In the genomic region with DNA sequence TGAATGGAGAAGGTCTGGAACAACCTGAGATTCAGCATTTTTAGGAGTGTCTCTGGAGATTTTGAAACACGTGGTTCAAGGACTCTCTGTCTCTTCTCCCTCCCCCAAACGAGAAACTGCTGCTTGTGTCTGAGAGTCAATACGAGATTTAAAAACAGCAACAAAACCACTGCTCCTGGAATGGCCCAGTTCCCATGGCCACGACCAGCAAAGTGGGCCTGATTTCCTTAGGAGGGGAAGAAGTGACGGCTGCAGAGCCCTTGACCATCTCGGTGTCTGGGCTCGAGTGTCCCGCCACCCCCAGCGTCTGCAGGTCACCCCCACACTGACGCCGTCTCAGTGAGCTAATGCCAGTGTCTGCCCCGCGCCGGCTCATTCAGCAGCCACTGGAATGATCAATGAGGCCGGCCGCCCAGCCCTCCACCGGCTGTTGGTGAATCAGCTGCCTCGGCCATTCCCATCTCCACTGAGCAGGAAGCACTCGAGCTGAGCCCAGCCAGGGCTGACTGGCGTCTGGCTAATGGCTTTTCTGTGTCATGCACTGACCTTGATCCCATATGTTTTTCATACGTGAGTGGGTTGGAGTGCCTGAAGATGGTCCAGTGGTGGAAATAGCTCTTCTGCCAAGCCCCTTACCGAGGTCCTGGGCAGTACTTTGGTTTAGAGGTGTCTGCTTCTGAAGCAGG, we compare ENCODE assay signal across 8 cellular contexts.
DNase-seq lines count a peak whose midpoint lies in the region; ATAC-seq and TF ChIP-seq lines count a peak whose summit lies in the region.

No MANE protein-coding gene starts in this region.

- no peaks in the 10 kb centered on the region for H3K27me3 Mint-ChIP-seq in CD8-positive, alpha-beta T cell (ENCODE audit: low read depth)
- H3K27me3 Mint-ChIP-seq in activated naive CD4-positive, alpha-beta T cell treated with anti-CD3 and anti-CD28 coated beads, Interleukin-2, amount 10 ng/mL, durations not matched to agents 7 days and 5 days, result no peaks in the 10 kb centered on the region

- H3K36me3 Mint-ChIP-seq in CD8-positive, alpha-beta T cell, result peaks cover 48% of the 10 kb centered on the region
- H3K36me3 Mint-ChIP-seq in activated naive CD4-positive, alpha-beta T cell treated with anti-CD3 and anti-CD28 coated beads, Interleukin-2, amount 10 ng/mL, durations not matched to agents 7 days and 5 days, result peaks cover 6% of the 10 kb centered on the region

- no TSS peak for BruUV-seq in Panc1 (replicated peaks; lab: Mats Ljungman, UMichigan)

- H3K36me3 ChIP-seq in H7 (replicated peaks; ENCODE audit: control insufficient read depth, insufficient read depth, low read length) (no peaks in the 10 kb centered on the region), Panc1 (ENCODE audit: control insufficient read depth, insufficient read depth, low read length) (no peaks in the 10 kb centered on the region), esophagus squamous epithelium (peaks cover 0 to 7% (median 0%) of the 10 kb centered on the region in 3 donors)
- no peaks in the 10 kb centered on the region for H3K36me3 ChIP-seq in CD8-positive, alpha-beta T cell (ENCODE audit: insufficient read depth, low read length)

- no peak for TF ChIP-seq POLR2A in esophagus squamous epithelium (IDR thresholded peaks at IDR 0.05)

- no peaks in the 10 kb centered on the region for H3K9me3 Mint-ChIP-seq in CD8-positive, alpha-beta T cell
- H3K9me3 Mint-ChIP-seq in activated naive CD4-positive, alpha-beta T cell treated with anti-CD3 and anti-CD28 coated beads, Interleukin-2, amount 10 ng/mL, durations not matched to agents 7 days and 5 days, result no peaks in the 10 kb centered on the region

- no peaks in the 10 kb centered on the region for H3K9me3 ChIP-seq in Panc1 (ENCODE audit: control insufficient read depth, insufficient read depth, low read depth, low read length)
- no peaks in the 10 kb centered on the region for H3K9me3 ChIP-seq in esophagus squamous epithelium
- no peaks in the 10 kb centered on the region for H3K9me3 ChIP-seq in CD8-positive, alpha-beta T cell (ENCODE audit: low read length)

- peak; percentile 97 for ATAC-seq in Panc1
- no peak for ATAC-seq in CD8-positive, alpha-beta T cell

- intact Hi-C loops in Panc1 (cut with micrococcal nuclease; ENCODE audit: unreplicated experiment), result no loop called here
- intact Hi-C loops in esophagus squamous epithelium (cut with DNase I), result no loop called here
- intact Hi-C loops in CD8-positive, alpha-beta T cell (cut with DNase I, micrococcal nuclease), result loop anchor here in 1 of 2 experiments (10.0 kb wide), 1 partner anchor 154 kb away; a partner anchor contains a TSS

- TF ChIP-seq CTCF in Panc1 (IDR thresholded peaks at IDR 0.05) (no peak), esophagus squamous epithelium (IDR thresholded peaks at IDR 0.05) (no peak), GM10248 (IDR thresholded peaks at IDR 0.05; ENCODE audit: control extremely low read depth, extremely low read depth, low read depth, missing control alignments) (no peak)
- TF ChIP-seq CTCF in CD8-positive, alpha-beta T cell (IDR thresholded peaks at IDR 0.05), result no peak

- H3K4me1 ChIP-seq in Panc1 (ENCODE audit: control insufficient read depth, insufficient read depth, low read length) (peaks cover 4% of the 10 kb centered on the region), esophagus squamous epithelium (peaks cover 0 to 13% (median 2%) of the 10 kb centered on the region in 3 donors)
- peaks cover 4% of the 10 kb centered on the region for H3K4me1 ChIP-seq in CD8-positive, alpha-beta T cell (ENCODE audit: insufficient read depth, low read length)

- peak overlapping the region; percentile 82 for H3K27ac ChIP-seq in Panc1 (ENCODE audit: low read length)
- peak overlapping the region in 3 of 4 donors; percentile 63 to 68 (median 68) for H3K27ac ChIP-seq in esophagus squamous epithelium
- no peak overlapping the region for H3K27ac ChIP-seq in CD8-positive, alpha-beta T cell (ENCODE audit: low read depth, low read length)

- H3K27ac Mint-ChIP-seq in CD8-positive, alpha-beta T cell, result no peak overlapping the region
- H3K27ac Mint-ChIP-seq in activated naive CD4-positive, alpha-beta T cell treated with anti-CD3 and anti-CD28 coated beads, Interleukin-2, amount 10 ng/mL, durations not matched to agents 7 days and 5 days, result no peak overlapping the region

- CTCF ChIA-PET in Panc1 (lab: Charles Lee), result interaction anchor here (0.6 kb wide), 1 partner anchor 151 kb away, joined by 3 read pairs; no protein-coding TSS in a partner anchor
- CTCF ChIA-PET in CD8-positive, alpha-beta T cell (lab: Charles Lee), result interaction anchor here (1.3 to 2.9 kb wide), 2 partner anchors 54 to 150 kb away, joined by 4 to 7 read pairs; no protein-coding TSS in a partner anchor
- CTCF ChIA-PET in GM10248 (lab: Yijun Ruan, JAX), result interaction anchor here (0.8 kb wide), 1 partner anchor 11 kb away, joined by 3 read pairs; no protein-coding TSS in a partner anchor
- CTCF ChIA-PET in activated naive CD4-positive, alpha-beta T cell treated with anti-CD3 and anti-CD28 coated beads, Interleukin-2, amount 10 ng/mL, durations not matched to agents 7 days and 5 days (lab: Charles Lee), result no interaction called here

- in situ Hi-C loops in Panc1 (cut with HindIII; ENCODE audit: low pct_unique_long_range_greater_than_20kb, low sequenced_read_pairs), result no loop called here

- H3K27me3 ChIP-seq in H7 (ENCODE audit: control insufficient read depth, insufficient read depth, low read length) (no peaks in the 10 kb centered on the region), Panc1 (ENCODE audit: control insufficient read depth, insufficient read depth, low read length) (no peaks in the 10 kb centered on the region), esophagus squamous epithelium (no peaks in the 10 kb centered on the region)
- H3K27me3 ChIP-seq in CD8-positive, alpha-beta T cell (ENCODE audit: insufficient read depth, low read length), result no peaks in the 10 kb centered on the region

- DNase-seq in H7 (peak; percentile 75), Panc1 (ENCODE audit: low read depth, low spot score) (peak; percentile 13), esophagus squamous epithelium (lab: John Stamatoyannopoulos, UW) (no peak), myocyte (ENCODE audit: low read depth) (peak; percentile 94), Kasumi-1 (lab: John Stamatoyannopoulos, UW) (no peak), GM10248 (ENCODE audit: extremely low spot score) (no peak)
- no peak for DNase-seq in CD8-positive, alpha-beta T cell
- DNase-seq in activated naive CD4-positive, alpha-beta T cell treated with anti-CD3 and anti-CD28 coated beads, Interleukin-2, amount 10 ng/mL, durations not matched to agents 7 days and 5 days, result no peak

- WGBS in esophagus squamous epithelium, 2 donors, result 30 to 36% methylated on average over 8 to 15 of the region's 22 CpGs

- POLR2A ChIA-PET in Panc1 (lab: Charles Lee) (no interaction called here), GM10248 (lab: Yijun Ruan, JAX) (no interaction called here)
- POLR2A ChIA-PET in CD8-positive, alpha-beta T cell (lab: Charles Lee), result no interaction called here

- H3K4me3 ChIP-seq in H7 (ENCODE audit: insufficient read depth, low read depth, low read length) (no peak overlapping the region), Panc1 (ENCODE audit: low read depth in 2 of 2, low read length in 2 of 2) (peak overlapping the region; percentile 31 to 34), esophagus squamous epithelium (peak overlapping the region in 2 of 4 donors; percentile 21 to 43)
- H3K4me3 ChIP-seq in CD8-positive, alpha-beta T cell (ENCODE audit: low read depth, low read length), result no peak overlapping the region

- no peak overlapping the region for H3K4me3 Mint-ChIP-seq in CD8-positive, alpha-beta T cell
- no peak overlapping the region for H3K4me3 Mint-ChIP-seq in activated naive CD4-positive, alpha-beta T cell treated with anti-CD3 and anti-CD28 coated beads, Interleukin-2, amount 10 ng/mL, durations not matched to agents 7 days and 5 days

- peaks cover 52% of the 10 kb centered on the region for H3K4me1 Mint-ChIP-seq in CD8-positive, alpha-beta T cell (ENCODE audit: low read depth)
- peaks cover 2% of the 10 kb centered on the region for H3K4me1 Mint-ChIP-seq in activated naive CD4-positive, alpha-beta T cell treated with anti-CD3 and anti-CD28 coated beads, Interleukin-2, amount 10 ng/mL, durations not matched to agents 7 days and 5 days

Comparison
In these comparisons a context has a peak if more than half of its experiments do, and no peak if none do; other contexts are left out.
1. DNase-seq: peak in H7 (single experiment), Panc1 (single experiment) and myocyte (single experiment); none in esophagus squamous epithelium (single experiment), Kasumi-1 (0 of 2), CD8-positive, alpha-beta T cell (0 of 7), GM10248 (single experiment) and activated naive CD4-positive, alpha-beta T cell treated with anti-CD3 and anti-CD28 coated beads, Interleukin-2, amount 10 ng/mL, durations not matched to agents 7 days and 5 days (single experiment).
2. H3K4me3 ChIP-seq: peak in Panc1 (2 of 2); none in H7 (single experiment) and CD8-positive, alpha-beta T cell (single experiment).